Comparison of ENCODE assay signal across 20 cellular contexts in genomic region chr18:24561369-24561768, GRCh38.
"Had no signal": no experiment of that assay in that cellular context is flagged by ENCODE, and none has a peak within 500 bp of the region (broad histone marks: within the 10 kb centered on the region; RNA-seq: fewer than 3 reads in every experiment).

No MANE protein-coding gene starts in this region.

- H3K27me3 Mint-ChIP-seq: dendritic cell treated with granulocyte-macrophage colony-stimulating factor and Interleukin-4, amounts not matched to agents 40 ng/mL and 50 ng/mL, for 4 days had no signal

- H3K27ac ChIP-seq: right atrium auricular region, sigmoid colon, skin epidermis, upper lobe of left lung, uterus had no signal

- DNase-seq: effector memory CD8-positive, alpha-beta T cell; foreskin melanocyte; hippocampal formation; left colon; left ventricle myocardium superior; mesenchymal stem cell; naive thymus-derived CD4-positive, alpha-beta T cell; posterior cingulate gyrus; sigmoid colon; stimulated activated CD4-positive, alpha-beta T cell treated with anti-CD3 and anti-CD28 coated beads, Interleukin-2, amount 100 ng/mL, for 24 hours; stimulated activated CD4-positive, alpha-beta T cell treated with anti-CD3 and anti-CD28 coated beads, Interleukin-4, amount 100 ng/mL, for 4 hours; stimulated activated naive B cell treated with anti-CD40 and anti-IgM and Interleukin-4, amounts not matched to agents 10 μg/mL and 1 μg/mL and 100 μg/mL, for 72 hours; stimulated activated naive CD8-positive, alpha-beta T cell treated with anti-CD3 and anti-CD28 coated beads, Interleukin-15, amount 100 ng/mL, for 72 hours; upper lobe of left lung; uterus had no signal

- H3K27me3 ChIP-seq: right atrium auricular region, sigmoid colon, upper lobe of left lung, uterus had no signal

- H3K27ac Mint-ChIP-seq: dendritic cell treated with granulocyte-macrophage colony-stimulating factor and Interleukin-4, amounts not matched to agents 40 ng/mL and 50 ng/mL, for 4 days; effector memory CD8-positive, alpha-beta T cell; naive thymus-derived CD4-positive, alpha-beta T cell; nephron progenitor cell; stimulated activated naive B cell treated with anti-CD40 and anti-IgM and Interleukin-4, amounts not matched to agents 10 μg/mL and 1 μg/mL and 100 μg/mL, for 72 hours; stimulated activated naive CD8-positive, alpha-beta T cell treated with anti-CD3 and anti-CD28 coated beads, Interleukin-15, amount 100 ng/mL, for 72 hours had no signal

- H3K4me1 Mint-ChIP-seq: naive thymus-derived CD4-positive, alpha-beta T cell; stimulated activated naive B cell treated with anti-CD40 and anti-IgM and Interleukin-4, amounts not matched to agents 10 μg/mL and 1 μg/mL and 100 μg/mL, for 72 hours; stimulated activated naive CD8-positive, alpha-beta T cell treated with anti-CD3 and anti-CD28 coated beads, Interleukin-15, amount 100 ng/mL, for 72 hours had no signal

- H3K4me3 Mint-ChIP-seq: dendritic cell treated with granulocyte-macrophage colony-stimulating factor and Interleukin-4, amounts not matched to agents 40 ng/mL and 50 ng/mL, for 4 days; effector memory CD8-positive, alpha-beta T cell; naive thymus-derived CD4-positive, alpha-beta T cell; stimulated activated naive B cell treated with anti-CD40 and anti-IgM and Interleukin-4, amounts not matched to agents 10 μg/mL and 1 μg/mL and 100 μg/mL, for 72 hours; stimulated activated naive CD8-positive, alpha-beta T cell treated with anti-CD3 and anti-CD28 coated beads, Interleukin-15, amount 100 ng/mL, for 72 hours had no signal

- H3K9me3 ChIP-seq: right atrium auricular region, sigmoid colon, upper lobe of left lung, uterus had no signal

- H3K36me3 Mint-ChIP-seq: naive thymus-derived CD4-positive, alpha-beta T cell; stimulated activated naive B cell treated with anti-CD40 and anti-IgM and Interleukin-4, amounts not matched to agents 10 μg/mL and 1 μg/mL and 100 μg/mL, for 72 hours had no signal

- H3K9me3 Mint-ChIP-seq: dendritic cell treated with granulocyte-macrophage colony-stimulating factor and Interleukin-4, amounts not matched to agents 40 ng/mL and 50 ng/mL, for 4 days; effector memory CD8-positive, alpha-beta T cell; naive thymus-derived CD4-positive, alpha-beta T cell; nephron progenitor cell; stimulated activated naive B cell treated with anti-CD40 and anti-IgM and Interleukin-4, amounts not matched to agents 10 μg/mL and 1 μg/mL and 100 μg/mL, for 72 hours; stimulated activated naive CD8-positive, alpha-beta T cell treated with anti-CD3 and anti-CD28 coated beads, Interleukin-15, amount 100 ng/mL, for 72 hours had no signal

- H3K36me3 ChIP-seq: right atrium auricular region, sigmoid colon, upper lobe of left lung, uterus had no signal

- H3K4me1 ChIP-seq: right atrium auricular region, sigmoid colon, upper lobe of left lung, uterus had no signal

- H3K4me3 ChIP-seq: lung, right atrium auricular region, sigmoid colon, skin epidermis, upper lobe of left lung, uterus had no signal

- ATAC-seq: effector memory CD8-positive, alpha-beta T cell; left colon; left ventricle myocardium superior; naive thymus-derived CD4-positive, alpha-beta T cell; stimulated activated naive B cell treated with anti-CD40 and anti-IgM and Interleukin-4, amounts not matched to agents 10 μg/mL and 1 μg/mL and 100 μg/mL, for 72 hours; stimulated activated naive CD8-positive, alpha-beta T cell treated with anti-CD3 and anti-CD28 coated beads, Interleukin-15, amount 100 ng/mL, for 72 hours had no signal
